In genomic region chr10:5442056-5442989, GRCh38 we compare ENCODE assay signal across 1 cellular context.
TF ChIP-seq lines count a peak whose summit lies in the region.

No MANE protein-coding gene starts in this region.

TF ChIP-seq in GM23338, 12 proteins besides CTCF, POLR2A, EP300 and RAD21 (continued from another document):
- TF ChIP-seq ZNF462 (CRISPR knock-in tag; IDR thresholded peaks at IDR 0.05) (no peak), STAT1 (IDR thresholded peaks at IDR 0.05; ENCODE audit: unreplicated experiment) (no peak), ETS1 (IDR thresholded peaks at IDR 0.05) (no peak), REST (IDR thresholded peaks at IDR 0.05; ENCODE audit: unreplicated experiment) (no peak), ZNF114 (CRISPR knock-in tag; IDR thresholded peaks at IDR 0.05) (no peak), POLR2AphosphoS5 (IDR thresholded peaks at IDR 0.05; ENCODE audit: low read depth) (no peak), CREB1 (CRISPR knock-in tag; IDR thresholded peaks at IDR 0.05; ENCODE audit: low read depth) (no peak), ZNF331 (CRISPR knock-in tag; IDR thresholded peaks at IDR 0.05; ENCODE audit: low read depth) (no peak), JUNB (IDR thresholded peaks at IDR 0.05; ENCODE audit: unreplicated experiment) (no peak), EZH2phosphoT487 (IDR thresholded peaks at IDR 0.05; ENCODE audit: unreplicated experiment) (no peak), NANOG (IDR thresholded peaks at IDR 0.05; ENCODE audit: borderline replicate concordance) (no peak)
